ENCODE assay signal across 1 cellular context in genomic region chr11:95156133-95156731, GRCh38.
A peak's percentile ranks its signal among the peaks of the same experiment; 100 is the strongest.
TF ChIP-seq lines count a peak whose summit lies in the region.

No MANE protein-coding gene starts in this region.

TF ChIP-seq in H1, 55 proteins besides CTCF, POLR2A, EP300 and RAD21:
- TF ChIP-seq HDAC6 (IDR thresholded peaks at IDR 0.05; ENCODE audit: low read depth, low read length) (no peak), SP2 (IDR thresholded peaks at IDR 0.05; ENCODE audit: low read length) (peak; percentile 16; the same call in 1 of the 2 replicates)
